Comparison of ENCODE assay signal across 10 cellular contexts in genomic region chr12:400828-401227, GRCh38. TPM values are rescaled to one million over a fixed set of nuclear protein-coding genes. Genes with fewer than 3 reads are reported as not detected.
A peak's percentile ranks its signal among the peaks of the same experiment; 100 is the strongest.
DNase-seq lines count a peak whose midpoint lies in the region; TF ChIP-seq lines count a peak whose summit lies in the region.
"Had no signal": no experiment of that assay in that cellular context is flagged by ENCODE, and none has a peak within 500 bp of the region (broad histone marks: within the 10 kb centered on the region; RNA-seq: fewer than 3 reads in every experiment).

No MANE protein-coding gene starts in this region.

- H3K14ac ChIP-seq in neuronal stem cell (ENCODE audit: low read length) = no peak overlapping the region

- H3K27ac ChIP-seq in Karpas-422 (ENCODE audit: low read length) (no peak overlapping the region), endodermal cell (ENCODE audit: low read depth, low read length) (no peak overlapping the region), neuronal stem cell (replicated peaks; ENCODE audit: low read length) (no peak overlapping the region)

- no peaks in the 10 kb centered on the region; the same call in 1 of the 2 replicates for H3K36me3 ChIP-seq in BE2C
- 0 out of 2 replicates have a peak, but pooled peaks cover 7% of the 10 kb centered on the region for H3K36me3 ChIP-seq in Karpas-422 (ENCODE audit: insufficient read depth, low read length)
- H3K36me3 ChIP-seq in endodermal cell (ENCODE audit: control insufficient read depth, insufficient read depth, low read length) = peaks cover 8% of the 10 kb centered on the region
- peaks cover 2 to 22% of the 10 kb centered on the region in 2 donors for H3K36me3 ChIP-seq in neuronal stem cell (replicated peaks in 1 of 2; ENCODE audit: control insufficient read depth in 2 of 2, insufficient read depth in 2 of 2, low read length in 2 of 2)

- H2BK15ac ChIP-seq in neuronal stem cell (ENCODE audit: low read length) = no peak overlapping the region

- no peak overlapping the region for H3K18ac ChIP-seq in neuronal stem cell (ENCODE audit: low read length)

- no peak overlapping the region for H4K91ac ChIP-seq in neuronal stem cell (ENCODE audit: low read depth, low read length, poor library complexity)

- H3K27ac Mint-ChIP-seq in endodermal cell = no peak overlapping the region
- H3K27ac Mint-ChIP-seq: progenitor cell of endocrine pancreas had no signal

- DNase-seq in BE2C (no peak), Karpas-422 (no peak), endodermal cell (peak; percentile 38), neuronal stem cell (ENCODE audit: low spot score) (no peak), A172 (ENCODE audit: low spot score) (no peak), NCI-H2196 (lab: John Stamatoyannopoulos, UW; ENCODE audit: unreplicated experiment) (no peak), GM13977 (ENCODE audit: low spot score) (no peak), midbrain (lab: John Stamatoyannopoulos, UW) (no peak)
- DNase-seq: NCI-H748 treated with DMSO at 0.1 percent for 48 hours had no signal

- H3K4me1 Mint-ChIP-seq in endodermal cell = no peaks in the 10 kb centered on the region

- H3K4me3 ChIP-seq in BE2C (ENCODE audit: low read depth, low read length) (peak overlapping the region; percentile 97), Karpas-422 (ENCODE audit: low read length) (peak overlapping the region; percentile 81), endodermal cell (ENCODE audit: low read length) (peak overlapping the region; percentile 98), neuronal stem cell (ENCODE audit: low read length in 2 of 2) (peak overlapping the region in 1 of 2 donors; percentile 63)

- no peak overlapping the region for H3K23ac ChIP-seq in neuronal stem cell (ENCODE audit: low read depth, low read length, poor library complexity)

- WGBS in endodermal cell (ENCODE audit: insufficient coverage in 1 of 2, insufficient read length in 1 of 2), 2 experiments = 70 to 72% methylated on average over 6 to 8 of the region's 8 CpGs
- WGBS in neuronal stem cell (ENCODE audit: extremely low coverage in 2 of 2, insufficient read length in 2 of 2, insufficient replicate concordance in 1 of 2), 2 donors = no CpG with 5 or more reads among the region's 8 CpGs

- no peak overlapping the region for H2BK12ac ChIP-seq in neuronal stem cell (ENCODE audit: low read length)

- no peaks in the 10 kb centered on the region for H4K20me1 ChIP-seq in Karpas-422 (ENCODE audit: insufficient read depth, low read depth, low read length)

- no peak overlapping the region for H2AK5ac ChIP-seq in neuronal stem cell (ENCODE audit: low read depth, low read length)

- H3K9me3 Mint-ChIP-seq in endodermal cell = no peaks in the 10 kb centered on the region

- H3K9me3 ChIP-seq in BE2C = no peaks in the 10 kb centered on the region
- no peaks in the 10 kb centered on the region for H3K9me3 ChIP-seq in Karpas-422 (ENCODE audit: low read length)
- H3K9me3 ChIP-seq in endodermal cell (ENCODE audit: control insufficient read depth, low read length) = no peaks in the 10 kb centered on the region
- no peaks in the 10 kb centered on the region for H3K9me3 ChIP-seq in neuronal stem cell (replicated peaks in 1 of 2; ENCODE audit: control insufficient read depth in 2 of 2, insufficient read depth in 1 of 2, low read depth in 1 of 2, low read length in 2 of 2)

- in situ Hi-C loops in GM13977 (cut with MboI; ENCODE audit: low pct_unique_long_range_greater_than_20kb, low sequenced_read_pairs, unreplicated experiment) = no loop called here

- H3K9ac ChIP-seq in Karpas-422 (ENCODE audit: low read length) (peak overlapping the region; percentile 40), endodermal cell (ENCODE audit: extremely low read depth, low read length, poor library complexity, severe bottlenecking) (peak overlapping the region; percentile 95), neuronal stem cell (ENCODE audit: low read depth, low read length, poor library complexity) (no peak overlapping the region)

- H3K79me2 ChIP-seq in Karpas-422 (ENCODE audit: low read length) = peaks cover 35% of the 10 kb centered on the region

- H2AFZ ChIP-seq in Karpas-422 (ENCODE audit: low read length) (peak overlapping the region; percentile 59; the same call in 1 of the 2 replicates), neuronal stem cell (ENCODE audit: low read length) (peak overlapping the region; percentile 76)

- H3K36me3 Mint-ChIP-seq in endodermal cell (ENCODE audit: low read depth) = peaks cover 6% of the 10 kb centered on the region

- H3K4me3 Mint-ChIP-seq in endodermal cell = no peak overlapping the region

- H3K9me2 ChIP-seq in Karpas-422 (replicated peaks; ENCODE audit: insufficient read depth, low read length) = no peaks in the 10 kb centered on the region

- peaks cover 9% of the 10 kb centered on the region for H3K27me3 Mint-ChIP-seq in endodermal cell (ENCODE audit: insufficient read depth)
- H3K27me3 Mint-ChIP-seq: progenitor cell of endocrine pancreas had no signal

- 0 out of 2 replicates have a peak, but pooled peaks cover 3% of the 10 kb centered on the region for H3K4me1 ChIP-seq in BE2C
- H3K4me1 ChIP-seq in Karpas-422 (ENCODE audit: low read length) = peaks cover 19% of the 10 kb centered on the region
- no peaks in the 10 kb centered on the region for H3K4me1 ChIP-seq in endodermal cell (ENCODE audit: control insufficient read depth, insufficient read depth, low read length)
- peaks cover 0 to 4% of the 10 kb centered on the region in 2 donors for H3K4me1 ChIP-seq in neuronal stem cell (ENCODE audit: control insufficient read depth in 2 of 2, insufficient read depth in 1 of 2, low read depth in 1 of 2, low read length in 2 of 2)

- H3K4ac ChIP-seq in neuronal stem cell (ENCODE audit: low read length) = no peak overlapping the region

- H2BK120ac ChIP-seq in neuronal stem cell (ENCODE audit: low read depth, low read length) = no peak overlapping the region

- H3K4me2 ChIP-seq in Karpas-422 (ENCODE audit: low read depth, low read length, poor library complexity, severe bottlenecking) = peak overlapping the region; percentile 85
- H3K4me2 ChIP-seq in neuronal stem cell (ENCODE audit: insufficient read depth, low read length, poor library complexity, severe bottlenecking) = peak overlapping the region; percentile 45

- H4K8ac ChIP-seq in neuronal stem cell (ENCODE audit: low read depth, low read length) = no peak overlapping the region

- H2BK5ac ChIP-seq in neuronal stem cell (ENCODE audit: low read length) = no peak overlapping the region

- H3K27me3 ChIP-seq in BE2C (no peaks in the 10 kb centered on the region), Karpas-422 (ENCODE audit: low read length) (no peaks in the 10 kb centered on the region), endodermal cell (ENCODE audit: control insufficient read depth, insufficient read depth, low read length, poor library complexity, severe bottlenecking) (no peaks in the 10 kb centered on the region), neuronal stem cell (ENCODE audit: control insufficient read depth in 3 of 3, insufficient read depth in 3 of 3, low read depth in 1 of 3, low read length in 3 of 3) (no peaks in the 10 kb centered on the region)

- H3K79me1 ChIP-seq in neuronal stem cell (ENCODE audit: low read depth, low read length) = no peaks in the 10 kb centered on the region

- TF ChIP-seq CTCF in BE2C (IDR thresholded peaks at IDR 0.05; ENCODE audit: low read depth, low read length) (no peak), endodermal cell (conservative IDR thresholded peaks at IDR 0.05) (no peak), GM13977 (IDR thresholded peaks at IDR 0.05; ENCODE audit: extremely low read depth, insufficient read depth, missing control alignments) (no peak)

RNA-seq across cellular contexts. Expression of gene CCDC77, which starts 0.6 kb away (rescaled TPM):
- 10.8 TPM for polyA plus RNA-seq in BE2C (2012; ENCODE audit: insufficient read depth, insufficient read length, low read depth)
- 10.9 and 17.7 TPM in 2 replicates for total RNA-seq in Karpas-422 (2014; rRNA removed; shearing (Covaris generic); ENCODE audit: low replicate concordance)
- 10 to 100 TPM; 26.4 to 39.1 TPM for total RNA-seq in endodermal cell
- 27.5 TPM for polyA plus RNA-seq in endodermal cell (2013, experiment 1 of 2)
- 23.6 TPM for polyA plus RNA-seq in endodermal cell (2013, experiment 2 of 2)
- polyA plus RNA-seq in neuronal stem cell (2013, experiment 1 of 2) = 39.3 TPM
- 44.2 TPM for polyA plus RNA-seq in neuronal stem cell (2013, experiment 2 of 2)
- 12.4 and 14.5 TPM in 2 replicates for total RNA-seq in A172 (2014; rRNA removed; shearing (Covaris generic))

RNA-seq across cellular contexts. Expression of gene KDM5A, which starts 11.7 kb away (rescaled TPM):
- 23.5 TPM for polyA plus RNA-seq in BE2C (2012; ENCODE audit: insufficient read depth, insufficient read length, low read depth)
- 61.4 and 64.7 TPM in 2 replicates for total RNA-seq in Karpas-422 (2014; rRNA removed; shearing (Covaris generic); ENCODE audit: low replicate concordance)
- total RNA-seq in endodermal cell = 100 to 1,000 TPM in 1 of 2 donors, 10 to 100 TPM in 1; 59.9 to 157 TPM
- 25.3 TPM for polyA plus RNA-seq in endodermal cell (2013, experiment 1 of 2)
- 24.9 TPM for polyA plus RNA-seq in endodermal cell (2013, experiment 2 of 2)
- 16.6 TPM for polyA plus RNA-seq in neuronal stem cell (2013, experiment 1 of 2)
- polyA plus RNA-seq in neuronal stem cell (2013, experiment 2 of 2) = 16.4 TPM
- total RNA-seq in A172 (2014; rRNA removed; shearing (Covaris generic)) = 17.8 and 43.0 TPM in 2 replicates

RNA-seq across cellular contexts. Expression of gene B4GALNT3, which starts 58.9 kb away (rescaled TPM):
- polyA plus RNA-seq in BE2C (2012; ENCODE audit: insufficient read depth, insufficient read length, low read depth) = not detected
- total RNA-seq in Karpas-422 (2014; rRNA removed; shearing (Covaris generic); ENCODE audit: low replicate concordance) = 0.30 TPM in 1 of 2 replicates, not detected in the other
- 100 to 1,000 TPM in 1 of 2 donors, 10 to 100 TPM in 1; 61.5 to 155 TPM for total RNA-seq in endodermal cell
- polyA plus RNA-seq in endodermal cell (2013, experiment 1 of 2) = 13.3 TPM
- polyA plus RNA-seq in endodermal cell (2013, experiment 2 of 2) = 15.9 TPM
- 17.1 TPM for polyA plus RNA-seq in neuronal stem cell (2013, experiment 1 of 2)
- 16.0 TPM for polyA plus RNA-seq in neuronal stem cell (2013, experiment 2 of 2)
- total RNA-seq in A172 (2014; rRNA removed; shearing (Covaris generic)) = 1.9 and 2.5 TPM in 2 replicates

Comparison
In these comparisons a context has a peak if more than half of its experiments do, and no peak if none do; other contexts are left out.
1. RNA of gene B4GALNT3, which starts 58.9 kb away (total RNA-seq): 61.5 to 155 TPM in endodermal cell; 1.9 to 2.5 TPM in A172 and 0.30 TPM in Karpas-422; every median in the first group is over 10 times any median in the second.